In the genomic region with DNA sequence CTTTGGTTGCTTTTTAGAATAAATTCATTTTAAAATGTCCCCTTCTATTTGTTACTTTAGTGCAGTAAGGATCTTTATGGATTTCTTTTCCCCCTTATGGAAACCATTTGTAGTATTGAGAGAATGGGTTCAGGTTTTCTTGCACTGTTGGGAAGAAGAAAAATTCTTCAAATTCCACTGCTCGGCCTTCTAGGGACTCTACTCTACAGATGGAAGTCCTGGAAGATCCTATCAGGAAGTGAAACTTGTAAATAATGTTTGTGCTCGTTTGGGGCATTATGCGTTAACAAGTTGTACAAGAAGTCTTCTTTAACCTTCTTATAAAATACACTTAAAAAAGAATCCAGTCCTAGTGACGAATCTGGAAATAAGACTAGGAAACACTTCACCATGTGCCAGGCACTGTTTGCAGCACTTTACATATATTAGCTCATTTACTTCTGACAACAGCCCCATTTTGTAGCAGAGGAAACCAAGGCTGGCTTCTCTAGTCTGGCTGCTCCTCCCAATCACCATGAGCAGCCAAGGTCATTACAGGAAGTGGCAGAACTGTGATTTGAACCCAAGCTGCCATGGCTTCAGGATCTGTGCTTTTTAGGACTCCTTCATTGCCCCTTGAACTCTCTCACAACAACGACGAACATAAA, we compare ENCODE assay signal across 1 cellular context.
TF ChIP-seq lines count a peak whose summit lies in the region.

No MANE protein-coding gene starts in this region.

TF ChIP-seq in IMR-90, 13 proteins besides CTCF, POLR2A, EP300 and RAD21:
- no peak for TF ChIP-seq NFE2L2 (IDR thresholded peaks at IDR 0.05; ENCODE audit: low read depth, low read length)
